In the genomic region with DNA sequence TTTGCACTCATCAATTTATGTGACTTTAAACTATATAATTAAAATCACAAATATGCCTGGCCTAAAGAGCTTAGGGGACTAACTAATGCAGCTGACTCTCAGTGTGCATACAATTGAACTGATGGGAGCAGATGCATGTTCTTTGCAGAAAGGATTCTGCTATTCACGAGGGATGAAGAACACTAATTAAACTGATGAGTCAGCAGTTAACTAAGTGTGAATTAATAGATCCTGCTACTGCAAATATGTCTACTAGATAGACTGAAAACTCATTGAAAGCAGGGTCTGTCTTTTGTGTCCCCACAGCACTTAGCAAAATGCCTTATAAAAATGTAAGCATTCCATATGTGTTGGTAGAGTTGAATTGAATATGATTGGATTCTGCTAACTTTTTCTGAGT, we compare ENCODE assay signal across 25 cellular contexts.
"Had no signal": no experiment of that assay in that cellular context is flagged by ENCODE, and none has a peak within 500 bp of the region (broad histone marks: within the 10 kb centered on the region; RNA-seq: fewer than 3 reads in every experiment).

No MANE protein-coding gene starts in this region.

- H3K4me1 Mint-ChIP-seq: endodermal cell; memory B cell; natural killer cell; stimulated activated effector memory CD8-positive, alpha-beta T cell treated with anti-CD3 and anti-CD28 coated beads, Interleukin-12 subunit alpha, Interleukin-12 subunit beta, amount 100 ng/mL, for 72 hours had no signal

- H3K27me3 ChIP-seq: gastrocnemius medialis, heart left ventricle, hepatocyte, sigmoid colon, stomach, thyroid gland, vagina had no signal

- H3K9me3 ChIP-seq: gastrocnemius medialis, heart left ventricle, pancreas, sigmoid colon, thyroid gland, vagina had no signal

- H3K27me3 Mint-ChIP-seq: dendritic cell treated with granulocyte-macrophage colony-stimulating factor and Interleukin-4, amounts not matched to agents 40 ng/mL and 50 ng/mL, for 4 days; progenitor cell of endocrine pancreas had no signal

- FAIRE-seq: kidney had no signal

- H2AFZ ChIP-seq: hepatocyte had no signal

- H3K36me3 ChIP-seq: gastrocnemius medialis, heart left ventricle, pancreas, sigmoid colon, stomach, thyroid gland, vagina had no signal

- H3K27ac ChIP-seq: epithelial cell of prostate, gastrocnemius medialis, heart left ventricle, hepatocyte, pancreas, sigmoid colon, stomach, thyroid gland, vagina had no signal

- H3K79me2 ChIP-seq: hepatocyte had no signal

- H3K27ac Mint-ChIP-seq: dendritic cell treated with granulocyte-macrophage colony-stimulating factor and Interleukin-4, amounts not matched to agents 40 ng/mL and 50 ng/mL, for 4 days; endodermal cell; memory B cell; natural killer cell; progenitor cell of endocrine pancreas; stimulated activated effector memory CD8-positive, alpha-beta T cell treated with anti-CD3 and anti-CD28 coated beads, Interleukin-12 subunit alpha, Interleukin-12 subunit beta, amount 100 ng/mL, for 72 hours had no signal

- ATAC-seq: esophagus mucosa, gastrocnemius medialis, heart left ventricle, natural killer cell had no signal

- H3K4me1 ChIP-seq: gastrocnemius medialis, heart left ventricle, pancreas, sigmoid colon, stomach, thyroid gland, vagina had no signal

- H3K4me3 ChIP-seq: gastrocnemius medialis, heart left ventricle, hepatocyte, lung, pancreas, sigmoid colon, stomach, thyroid gland, vagina had no signal

- H3K36me3 Mint-ChIP-seq: memory B cell; natural killer cell; stimulated activated effector memory CD8-positive, alpha-beta T cell treated with anti-CD3 and anti-CD28 coated beads, Interleukin-12 subunit alpha, Interleukin-12 subunit beta, amount 100 ng/mL, for 72 hours had no signal

- H3K4me3 Mint-ChIP-seq: dendritic cell treated with granulocyte-macrophage colony-stimulating factor and Interleukin-4, amounts not matched to agents 40 ng/mL and 50 ng/mL, for 4 days; endodermal cell; memory B cell; natural killer cell; stimulated activated effector memory CD8-positive, alpha-beta T cell treated with anti-CD3 and anti-CD28 coated beads, Interleukin-12 subunit alpha, Interleukin-12 subunit beta, amount 100 ng/mL, for 72 hours had no signal

- DNase-seq: effector CD8-positive, alpha-beta T cell; endodermal cell; foreskin fibroblast; gastrocnemius medialis; heart left ventricle; kidney; natural killer cell; occipital lobe; sigmoid colon; stimulated activated CD4-positive, alpha-beta T cell treated with anti-CD3 and anti-CD28 coated beads, Interleukin-2, amount 100 ng/mL, for 24 hours; stimulated activated CD4-positive, alpha-beta T cell treated with anti-CD3 and anti-CD28 coated beads, Interleukin-4, amount 100 ng/mL, for 24 hours; stimulated activated naive CD4-positive, alpha-beta T cell treated with Interleukin-2 at 50 U/mL for 16 hours; stomach; thyroid gland; trophoblast cell had no signal

- H3K9me3 Mint-ChIP-seq: dendritic cell treated with granulocyte-macrophage colony-stimulating factor and Interleukin-4, amounts not matched to agents 40 ng/mL and 50 ng/mL, for 4 days; memory B cell; natural killer cell; stimulated activated effector memory CD8-positive, alpha-beta T cell treated with anti-CD3 and anti-CD28 coated beads, Interleukin-12 subunit alpha, Interleukin-12 subunit beta, amount 100 ng/mL, for 72 hours had no signal

- H3K4me2 ChIP-seq: hepatocyte had no signal
